11 cellular contexts compared by ENCODE assay signal in genomic region chr16:57128787-57129389, GRCh38. TPM values are rescaled to one million over a fixed set of nuclear protein-coding genes. Genes with fewer than 3 reads are reported as not detected.
DNase-seq lines count a peak whose midpoint lies in the region; ATAC-seq and TF ChIP-seq lines count a peak whose summit lies in the region.
"Had no signal": no experiment of that assay in that cellular context is flagged by ENCODE, and none has a peak within 500 bp of the region (broad histone marks: within the 10 kb centered on the region; RNA-seq: fewer than 3 reads in every experiment).

No MANE protein-coding gene starts in this region.

- TF ChIP-seq CTCF in smooth muscle cell (IDR thresholded peaks at IDR 0.05; ENCODE audit: borderline replicate concordance, insufficient read depth, poor library complexity, severe bottlenecking): no peak
- no peak for TF ChIP-seq CTCF in GM13977 (IDR thresholded peaks at IDR 0.05; ENCODE audit: extremely low read depth, insufficient read depth, missing control alignments)

- H3K79me2 ChIP-seq in smooth muscle cell (ENCODE audit: low read depth): no peaks in the 10 kb centered on the region

- H3K27ac Mint-ChIP-seq in activated CD4-positive, alpha-beta T cell treated with anti-CD3 and anti-CD28 coated beads, Interleukin-2, amount 10 ng/mL, durations not matched to agents 7 days and 5 days: peak overlapping the region; percentile 88
- peak overlapping the region; percentile 95 for H3K27ac Mint-ChIP-seq in activated naive CD8-positive, alpha-beta T cell treated with anti-CD3 and anti-CD28 coated beads for 36 hours

- WGBS in smooth muscle cell (ENCODE audit: low lambda C conversion rate): 95% methylated on average over 11 of the region's 11 CpGs

- no peak overlapping the region for H3K27ac ChIP-seq in smooth muscle cell (ENCODE audit: low read depth)
- H3K27ac ChIP-seq: testis had no signal

- in situ Hi-C loops in GM13977 (cut with MboI; ENCODE audit: low pct_unique_long_range_greater_than_20kb, low sequenced_read_pairs, unreplicated experiment): no loop called here

- H3F3A ChIP-seq in smooth muscle cell (ENCODE audit: low read depth): no peaks in the 10 kb centered on the region

- CTCF ChIA-PET in activated CD4-positive, alpha-beta T cell treated with anti-CD3 and anti-CD28 coated beads, Interleukin-2, amount 10 ng/mL, durations not matched to agents 7 days and 5 days (lab: Charles Lee): interaction anchor here (0.7 to 3.2 kb wide), 3 partner anchors 10 to 36 kb away, joined by 3 to 12 read pairs (median 3); partner anchors contain the start of gene CPNE2

- H3K4me3 ChIP-seq in smooth muscle cell: no peak overlapping the region
- H3K4me3 ChIP-seq: testis had no signal

- POLR2A ChIA-PET in activated CD4-positive, alpha-beta T cell treated with anti-CD3 and anti-CD28 coated beads, Interleukin-2, amount 10 ng/mL, durations not matched to agents 7 days and 5 days (lab: Charles Lee): interaction anchor here (0.5 to 1.1 kb wide), 3 partner anchors 13 to 267 kb away, joined by 3 read pairs; no protein-coding TSS in a partner anchor

- peaks cover 85% of the 10 kb centered on the region for H3K4me1 Mint-ChIP-seq in activated CD4-positive, alpha-beta T cell treated with anti-CD3 and anti-CD28 coated beads, Interleukin-2, amount 10 ng/mL, durations not matched to agents 7 days and 5 days
- peaks cover 77% of the 10 kb centered on the region for H3K4me1 Mint-ChIP-seq in activated naive CD8-positive, alpha-beta T cell treated with anti-CD3 and anti-CD28 coated beads for 36 hours

- no peaks in the 10 kb centered on the region for H3K9me3 ChIP-seq in smooth muscle cell (replicated peaks; ENCODE audit: low read depth)
- H3K9me3 ChIP-seq: testis had no signal

- H3K27me3 ChIP-seq in smooth muscle cell (ENCODE audit: low read depth): no peaks in the 10 kb centered on the region
- H3K27me3 ChIP-seq: testis had no signal

- no peaks in the 10 kb centered on the region for H3K4me1 ChIP-seq in smooth muscle cell (ENCODE audit: low read depth)
- H3K4me1 ChIP-seq: testis had no signal

- H3K9me3 Mint-ChIP-seq in activated CD4-positive, alpha-beta T cell treated with anti-CD3 and anti-CD28 coated beads, Interleukin-2, amount 10 ng/mL, durations not matched to agents 7 days and 5 days: peaks cover 3% of the 10 kb centered on the region
- H3K9me3 Mint-ChIP-seq in activated naive CD8-positive, alpha-beta T cell treated with anti-CD3 and anti-CD28 coated beads for 36 hours: no peaks in the 10 kb centered on the region

- peak; percentile 46 for ATAC-seq in GM19463 (IDR thresholded peaks at IDR 0.05; ENCODE audit: unreplicated experiment)

- H3K36me3 Mint-ChIP-seq in activated CD4-positive, alpha-beta T cell treated with anti-CD3 and anti-CD28 coated beads, Interleukin-2, amount 10 ng/mL, durations not matched to agents 7 days and 5 days (ENCODE audit: low read depth): peaks cover 6% of the 10 kb centered on the region
- H3K36me3 Mint-ChIP-seq in activated naive CD8-positive, alpha-beta T cell treated with anti-CD3 and anti-CD28 coated beads for 36 hours: peaks cover 7% of the 10 kb centered on the region

- H3K27me3 Mint-ChIP-seq in activated CD4-positive, alpha-beta T cell treated with anti-CD3 and anti-CD28 coated beads, Interleukin-2, amount 10 ng/mL, durations not matched to agents 7 days and 5 days: no peaks in the 10 kb centered on the region
- no peaks in the 10 kb centered on the region for H3K27me3 Mint-ChIP-seq in activated naive CD8-positive, alpha-beta T cell treated with anti-CD3 and anti-CD28 coated beads for 36 hours

- peak overlapping the region; percentile 9 for H3K4me3 Mint-ChIP-seq in activated CD4-positive, alpha-beta T cell treated with anti-CD3 and anti-CD28 coated beads, Interleukin-2, amount 10 ng/mL, durations not matched to agents 7 days and 5 days
- H3K4me3 Mint-ChIP-seq in activated naive CD8-positive, alpha-beta T cell treated with anti-CD3 and anti-CD28 coated beads for 36 hours: peak overlapping the region; percentile 76

- H3K4me2 ChIP-seq in smooth muscle cell: no peak overlapping the region

- no peak overlapping the region for H3K9ac ChIP-seq in smooth muscle cell (ENCODE audit: low read depth)

- no peak overlapping the region for H2AFZ ChIP-seq in smooth muscle cell (ENCODE audit: low read depth)

- H3K36me3 ChIP-seq in smooth muscle cell (ENCODE audit: low read depth): no peaks in the 10 kb centered on the region

- DNase-seq in activated CD4-positive, alpha-beta T cell treated with anti-CD3 and anti-CD28 coated beads, Interleukin-2, amount 10 ng/mL, durations not matched to agents 7 days and 5 days: peak; percentile 52
- DNase-seq in activated naive CD8-positive, alpha-beta T cell treated with anti-CD3 and anti-CD28 coated beads for 36 hours: peak; percentile 70
- peak; percentile 27 for DNase-seq in stimulated activated CD8-positive, alpha-beta memory T cell treated with anti-CD3 and anti-CD28 coated beads, Interleukin-12 subunit alpha, Interleukin-12 subunit beta, amount 100 ng/mL, for 1 hour (ENCODE audit: low read depth)
- no peak for DNase-seq in smooth muscle cell (lab: John Stamatoyannopoulos, UW; ENCODE audit: unreplicated experiment)
- DNase-seq in hypothalamus (lab: John Stamatoyannopoulos, UW): no peak
- no peak for DNase-seq in cerebellum (ENCODE audit: low spot score)
- no peak for DNase-seq in GM13977 (ENCODE audit: low spot score)
- DNase-seq: C1 segment of cervical spinal cord, NCI-H1694, testis had no signal

- no peaks in the 10 kb centered on the region for H4K20me1 ChIP-seq in smooth muscle cell (ENCODE audit: low read depth)

RNA-seq across cellular contexts. Expression of gene CPNE2, which starts 36.5 kb away (rescaled TPM):
- total RNA-seq in activated CD4-positive, alpha-beta T cell treated with anti-CD3 and anti-CD28 coated beads, Interleukin-2, amount 10 ng/mL, durations not matched to agents 7 days and 5 days: 1 to 10 TPM; 3.1 to 3.6 TPM
- total RNA-seq in activated naive CD8-positive, alpha-beta T cell treated with anti-CD3 and anti-CD28 coated beads for 36 hours: 10 to 100 TPM; 10.4 TPM
- total RNA-seq in smooth muscle cell: 18.2 and 19.3 TPM in 2 replicates
- polyA plus RNA-seq in smooth muscle cell: 19.8 and 27.2 TPM in 2 replicates
- 42.8 TPM for total RNA-seq in cerebellum

RNA-seq across cellular contexts. Expression of gene PSME3IP1, which starts 57.0 kb away (rescaled TPM):
- total RNA-seq in activated CD4-positive, alpha-beta T cell treated with anti-CD3 and anti-CD28 coated beads, Interleukin-2, amount 10 ng/mL, durations not matched to agents 7 days and 5 days: 100 to 1,000 TPM; 115 to 137 TPM
- 100 to 1,000 TPM; 109 to 117 TPM for total RNA-seq in activated naive CD8-positive, alpha-beta T cell treated with anti-CD3 and anti-CD28 coated beads for 36 hours
- total RNA-seq in smooth muscle cell (68.7 and 104 TPM in 2 replicates), cerebellum (66.1 TPM)
- polyA plus RNA-seq in smooth muscle cell: 58.1 and 82.1 TPM in 2 replicates

RNA-seq across cellular contexts. Expression of gene RSPRY1, which starts 57.2 kb away (rescaled TPM):
- 10 to 100 TPM; 32.2 to 34.2 TPM for total RNA-seq in activated CD4-positive, alpha-beta T cell treated with anti-CD3 and anti-CD28 coated beads, Interleukin-2, amount 10 ng/mL, durations not matched to agents 7 days and 5 days
- total RNA-seq in activated naive CD8-positive, alpha-beta T cell treated with anti-CD3 and anti-CD28 coated beads for 36 hours: 10 to 100 TPM; 27.2 to 30.5 TPM
- 57.1 and 58.0 TPM in 2 replicates for total RNA-seq in smooth muscle cell
- 42.0 and 43.5 TPM in 2 replicates for polyA plus RNA-seq in smooth muscle cell
- total RNA-seq in cerebellum: 61.0 TPM

Comparison
In these comparisons a context has a peak if more than half of its experiments do, and no peak if none do; other contexts are left out.
1. DNase-seq: peak in activated CD4-positive, alpha-beta T cell treated with anti-CD3 and anti-CD28 coated beads, Interleukin-2, amount 10 ng/mL, durations not matched to agents 7 days and 5 days (single experiment), activated naive CD8-positive, alpha-beta T cell treated with anti-CD3 and anti-CD28 coated beads for 36 hours (single experiment) and stimulated activated CD8-positive, alpha-beta memory T cell treated with anti-CD3 and anti-CD28 coated beads, Interleukin-12 subunit alpha, Interleukin-12 subunit beta, amount 100 ng/mL, for 1 hour (single experiment); none in smooth muscle cell (single experiment), hypothalamus (0 of 51), cerebellum (single experiment) and GM13977 (single experiment).